ENCODE assay signal across 23 cellular contexts in the genomic region with DNA sequence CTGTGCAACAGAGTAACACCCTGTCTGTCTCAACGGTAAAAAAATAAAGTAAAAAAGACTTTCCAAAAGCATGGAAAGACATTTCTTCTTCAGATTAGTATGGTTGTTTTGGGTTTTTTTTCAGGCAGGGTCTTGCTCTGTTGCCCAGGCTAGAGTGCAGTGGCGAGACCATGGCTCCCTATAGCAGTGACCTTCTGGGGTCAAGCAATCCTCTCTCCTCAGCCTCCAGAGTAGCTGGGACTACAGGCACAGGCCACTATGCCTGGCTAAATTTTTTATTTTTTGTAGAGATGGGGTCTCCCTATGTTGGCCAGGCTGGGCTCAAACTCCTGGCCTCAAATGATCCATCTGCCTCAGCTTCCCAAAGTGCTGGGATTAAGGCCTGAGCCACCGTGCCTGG.
"Had no signal": no experiment of that assay in that cellular context is flagged by ENCODE, and none has a peak within 500 bp of the region (broad histone marks: within the 10 kb centered on the region; RNA-seq: fewer than 3 reads in every experiment).

No MANE protein-coding gene starts in this region.

- DNase-seq: IMR-90, KBM-7, MV-4-11, NCI-H1048, NCI-H1105, NCI-H1417, NCI-H1436 treated with DMSO at 0.1 percent for 48 hours, NCI-H1694 treated with DMSO at 0.1 percent for 48 hours, NCI-H1930, NCI-H2081, NCI-H2107, NCI-H2227 treated with DMSO at 0.1 percent for 48 hours, NCI-H446, NCI-H510A, NCI-H524 treated with DMSO at 0.1 percent for 48 hours, NCI-H69, NCI-H774, SHP77, SK-N-SH, SW 1271, T-helper 1 cell had no signal

- H3K4me2 ChIP-seq: SK-N-SH had no signal

- H3K9me3 ChIP-seq: SK-N-SH had no signal

- H3K27ac ChIP-seq: RWPE1 had no signal

- ATAC-seq: HepG2 had no signal

- H3K9ac ChIP-seq: SK-N-SH had no signal

- FAIRE-seq: HepG2 had no signal
